In genomic region chr1:206890125-206890637, GRCh38 we compare ENCODE assay signal across 15 cellular contexts. TPM values are rescaled to one million over a fixed set of nuclear protein-coding genes. Genes with fewer than 3 reads are reported as not detected.
A peak's percentile ranks its signal among the peaks of the same experiment; 100 is the strongest.
DNase-seq lines count a peak whose midpoint lies in the region; ATAC-seq and TF ChIP-seq lines count a peak whose summit lies in the region.
"Had no signal": no experiment of that assay in that cellular context is flagged by ENCODE, and none has a peak within 500 bp of the region (broad histone marks: within the 10 kb centered on the region; RNA-seq: fewer than 3 reads in every experiment).

No MANE protein-coding gene starts in this region.

- no peak for DNase-seq in activated CD4-positive, alpha-beta T cell treated with anti-CD3 and anti-CD28 coated beads for 36 hours
- DNase-seq in activated CD4-positive, alpha-beta T cell treated with anti-CD3 and anti-CD28 coated beads for 4 hours, result no peak
- peak; percentile 92 for DNase-seq in M059J (ENCODE audit: low read depth)
- peak in 1 of 4 donors; percentile 12 for DNase-seq in body of pancreas
- DNase-seq in naive thymus-derived CD8-positive, alpha-beta T cell, result no peak
- DNase-seq: esophagus squamous epithelium; natural killer cell; NCI-H1694; stimulated activated CD4-positive, alpha-beta T cell treated with anti-CD3 and anti-CD28 coated beads, Interleukin-4, amount 100 ng/mL, for 4 hours; uterus had no signal

- TF ChIP-seq CTCF in body of pancreas (IDR thresholded peaks at IDR 0.05), result no peak

- peaks cover 61% of the 10 kb centered on the region for H3K4me1 Mint-ChIP-seq in activated CD4-positive, alpha-beta T cell treated with anti-CD3 and anti-CD28 coated beads for 36 hours
- peaks cover 14 to 32% (median 27%) of the 10 kb centered on the region in 4 donors for H3K4me1 Mint-ChIP-seq in naive thymus-derived CD8-positive, alpha-beta T cell

- ATAC-seq in activated CD4-positive, alpha-beta T cell treated with anti-CD3 and anti-CD28 coated beads for 36 hours, result peak; percentile 83
- ATAC-seq in body of pancreas (peak; percentile 77), HG02759 (IDR thresholded peaks at IDR 0.05; ENCODE audit: unreplicated experiment) (no peak), GM21447 (IDR thresholded peaks at IDR 0.05; ENCODE audit: unreplicated experiment) (no peak), GM18519 (IDR thresholded peaks at IDR 0.05; ENCODE audit: low FRiP score, unreplicated experiment) (no peak)
- ATAC-seq in naive thymus-derived CD8-positive, alpha-beta T cell, result no peak

- H3K36me3 ChIP-seq in body of pancreas (replicated peaks in 1 of 2; ENCODE audit: insufficient read depth in 1 of 2, low read depth in 2 of 2), result no peaks in the 10 kb centered on the region
- H3K36me3 ChIP-seq: adrenal gland, esophagus squamous epithelium, uterus had no signal

- peaks cover 14% of the 10 kb centered on the region for H3K4me1 ChIP-seq in body of pancreas
- H3K4me1 ChIP-seq: uterus had no signal

- no peak overlapping the region for H3K4me3 Mint-ChIP-seq in activated CD4-positive, alpha-beta T cell treated with anti-CD3 and anti-CD28 coated beads for 36 hours
- peak overlapping the region in 6 of 10 donors; percentile 11 to 86 (median 52) for H3K4me3 Mint-ChIP-seq in naive thymus-derived CD8-positive, alpha-beta T cell
- H3K4me3 Mint-ChIP-seq: natural killer cell had no signal

- peak overlapping the region; percentile 79 for H3K27ac Mint-ChIP-seq in activated CD4-positive, alpha-beta T cell treated with anti-CD3 and anti-CD28 coated beads for 36 hours
- H3K27ac Mint-ChIP-seq in naive thymus-derived CD8-positive, alpha-beta T cell, result peak overlapping the region in 6 of 10 donors; percentile 8 to 91 (median 64)
- H3K27ac Mint-ChIP-seq: natural killer cell had no signal

- no peak overlapping the region for H3K4me3 ChIP-seq in body of pancreas
- H3K4me3 ChIP-seq: esophagus squamous epithelium, uterus had no signal

- no peak for TF ChIP-seq POLR2A in body of pancreas (IDR thresholded peaks at IDR 0.05)

- POLR2A ChIA-PET in activated CD4-positive, alpha-beta T cell treated with anti-CD3 and anti-CD28 coated beads for 36 hours (lab: Charles Lee), result interaction anchor here (0.7 kb wide), 1 partner anchor 547 kb away, joined by 3 read pairs; no protein-coding TSS in a partner anchor
- POLR2A ChIA-PET in naive thymus-derived CD8-positive, alpha-beta T cell (lab: Charles Lee), result interaction anchor here (1.2 to 1.4 kb wide), 4 partner anchors 10 to 18 kb away, joined by 3 to 15 read pairs (median 3); no protein-coding TSS in a partner anchor

- H3K36me3 Mint-ChIP-seq in activated CD4-positive, alpha-beta T cell treated with anti-CD3 and anti-CD28 coated beads for 36 hours (ENCODE audit: low read depth), result no peaks in the 10 kb centered on the region
- no peaks in the 10 kb centered on the region for H3K36me3 Mint-ChIP-seq in naive thymus-derived CD8-positive, alpha-beta T cell
- H3K36me3 Mint-ChIP-seq: natural killer cell had no signal

- no peaks in the 10 kb centered on the region for H3K9me3 ChIP-seq in body of pancreas
- H3K9me3 ChIP-seq: adrenal gland, esophagus squamous epithelium, uterus had no signal

- CTCF ChIA-PET in activated CD4-positive, alpha-beta T cell treated with anti-CD3 and anti-CD28 coated beads for 36 hours (lab: Charles Lee), result interaction anchor here (0.8 to 1.5 kb wide), 10 partner anchors 9 to 59 kb away, joined by 3 to 5 read pairs (median 4); no protein-coding TSS in a partner anchor

- H3K27me3 Mint-ChIP-seq in activated CD4-positive, alpha-beta T cell treated with anti-CD3 and anti-CD28 coated beads for 36 hours, result peaks cover 4% of the 10 kb centered on the region
- no peaks in the 10 kb centered on the region for H3K27me3 Mint-ChIP-seq in naive thymus-derived CD8-positive, alpha-beta T cell

- H3K27ac ChIP-seq in body of pancreas, result peak overlapping the region in 2 of 4 donors; percentile 32 to 55
- H3K27ac ChIP-seq: uterus had no signal

- 45% methylated on average over 2 of the region's 2 CpGs for WGBS in body of pancreas, 2 donors

- no peaks in the 10 kb centered on the region for H3K27me3 ChIP-seq in body of pancreas
- H3K27me3 ChIP-seq: uterus had no signal

- intact Hi-C loops in activated CD4-positive, alpha-beta T cell treated with anti-CD3 and anti-CD28 coated beads for 36 hours (cut with DNase I, micrococcal nuclease), result loop anchor here in 1 of 2 experiments (2.0 kb wide), 1 partner anchor 19 kb away; no protein-coding TSS in a partner anchor
- intact Hi-C loops in body of pancreas (cut with DNase I), result no loop called here

- no peaks in the 10 kb centered on the region for H3K9me3 Mint-ChIP-seq in activated CD4-positive, alpha-beta T cell treated with anti-CD3 and anti-CD28 coated beads for 36 hours (ENCODE audit: low read depth)
- no peaks in the 10 kb centered on the region for H3K9me3 Mint-ChIP-seq in naive thymus-derived CD8-positive, alpha-beta T cell
- H3K9me3 Mint-ChIP-seq: natural killer cell had no signal

RNA-seq across cellular contexts. Expression of gene IL24, which starts 7.1 kb away (rescaled TPM):
- total RNA-seq in activated CD4-positive, alpha-beta T cell treated with anti-CD3 and anti-CD28 coated beads for 36 hours, result 10 to 100 TPM in 1 of 2 experiments, 1 to 10 TPM in 1; 10.0 to 10.7 TPM
- total RNA-seq in M059J (2014; rRNA removed; shearing (Covaris generic)), result 1.3 and 1.8 TPM in 2 replicates
- not detected for total RNA-seq in body of pancreas
- not detected for total RNA-seq in naive thymus-derived CD8-positive, alpha-beta T cell
- 10 to 100 TPM; 16.3 to 29.8 (median 19.3) TPM for polyA plus RNA-seq in naive thymus-derived CD8-positive, alpha-beta T cell
- total RNA-seq: adrenal gland, esophagus squamous epithelium, natural killer cell, uterus had no signal
- polyA plus RNA-seq: adrenal gland had no signal

RNA-seq across cellular contexts. Expression of gene IL20, which starts 24.8 kb away (rescaled TPM):
- total RNA-seq in activated CD4-positive, alpha-beta T cell treated with anti-CD3 and anti-CD28 coated beads for 36 hours, result not detected
- not detected in 2 replicates for total RNA-seq in M059J (2014; rRNA removed; shearing (Covaris generic))
- not detected for total RNA-seq in body of pancreas
- total RNA-seq in naive thymus-derived CD8-positive, alpha-beta T cell, result not detected
- not detected for polyA plus RNA-seq in naive thymus-derived CD8-positive, alpha-beta T cell
- total RNA-seq: natural killer cell; T-helper 2 cell treated with Interferon-gamma antibody and Interleukin-4, amounts not matched to agents 100 ng/mL and 5 ng/mL, for 36 hours had no signal

RNA-seq across cellular contexts. Expression of gene FCMR, which starts 31.6 kb away (rescaled TPM):
- 10 to 100 TPM; 41.6 to 49.3 TPM for total RNA-seq in activated CD4-positive, alpha-beta T cell treated with anti-CD3 and anti-CD28 coated beads for 36 hours
- total RNA-seq in M059J (2014; rRNA removed; shearing (Covaris generic)), result 0.34 and 3.5 TPM in 2 replicates
- total RNA-seq in body of pancreas, result 1 to 10 TPM in 1 of 2 donors, not detected in 1; 2.3 TPM
- total RNA-seq in naive thymus-derived CD8-positive, alpha-beta T cell, result 100 to 1,000 TPM; 742 to 747 TPM
- polyA plus RNA-seq in naive thymus-derived CD8-positive, alpha-beta T cell, result 100 to 1,000 TPM; 536 to 869 (median 596) TPM

RNA-seq across cellular contexts. Expression of gene PIGR, which starts 56.1 kb away (rescaled TPM):
- total RNA-seq in activated CD4-positive, alpha-beta T cell treated with anti-CD3 and anti-CD28 coated beads for 36 hours, result under 1 TPM; 0.07 to 0.54 TPM
- 0.10 TPM in 1 of 2 replicates, not detected in the other for total RNA-seq in M059J (2014; rRNA removed; shearing (Covaris generic))
- total RNA-seq in body of pancreas, result 10 to 100 TPM; 14.8 to 45.1 TPM
- not detected for total RNA-seq in naive thymus-derived CD8-positive, alpha-beta T cell
- under 1 TPM in 1 of 3 donors, not detected in 2; 0.03 TPM for polyA plus RNA-seq in naive thymus-derived CD8-positive, alpha-beta T cell
- total RNA-seq: T-helper 2 cell treated with Interferon-gamma antibody and Interleukin-4, amounts not matched to agents 100 ng/mL and 5 ng/mL, for 36 hours had no signal

Comparison
In these comparisons a context has a peak if more than half of its experiments do, and no peak if none do; other contexts are left out.
1. ATAC-seq: peak in activated CD4-positive, alpha-beta T cell treated with anti-CD3 and anti-CD28 coated beads for 36 hours (single experiment) and body of pancreas (single experiment); none in naive thymus-derived CD8-positive, alpha-beta T cell (0 of 2), HG02759 (single experiment), GM21447 (single experiment) and GM18519 (single experiment).
2. RNA of gene FCMR, which starts 31.6 kb away (total RNA-seq): 742 to 747 TPM in naive thymus-derived CD8-positive, alpha-beta T cell; 41.6 to 49.3 TPM in activated CD4-positive, alpha-beta T cell treated with anti-CD3 and anti-CD28 coated beads for 36 hours, 2.3 TPM in body of pancreas and 0.34 to 3.5 TPM in M059J; every median in the first group is over 10 times any median in the second.